ENCODE assay signal across 8 cellular contexts in genomic region chr4:147617173-147617840, GRCh38. TPM values are rescaled to one million over a fixed set of nuclear protein-coding genes. Genes with fewer than 3 reads are reported as not detected.
DNase-seq lines count a peak whose midpoint lies in the region; ATAC-seq and TF ChIP-seq lines count a peak whose summit lies in the region.

TSS of gene TMEM184C (plus strand) at chr4:147617397. CDS start at chr4:147617957, 560 bp downstream.

- H4K91ac ChIP-seq in IMR-90 (ENCODE audit: insufficient read depth, low read depth, low read length) = peak within 1 kb of the TSS; percentile 87

- TF ChIP-seq RAD21 in IMR-90 (IDR thresholded peaks at IDR 0.05; ENCODE audit: low read length) = no peak; the same call in none of the 2 replicates

- peak within 1 kb of the TSS; percentile 98 for H3K4me2 ChIP-seq in IMR-90 (ENCODE audit: low read depth, low read length)

- H3K4me3 ChIP-seq in IMR-90 (ENCODE audit: insufficient read depth, low read depth, low read length) = peak within 1 kb of the TSS; percentile 90

- H3K56ac ChIP-seq in IMR-90 (ENCODE audit: extremely low read depth, insufficient read depth, low read length) = peak within 1 kb of the TSS; percentile 74

- peak within 1 kb of the TSS; percentile 87 for H3K4ac ChIP-seq in IMR-90 (ENCODE audit: low read depth, low read length)

- H2AK9ac ChIP-seq in IMR-90 (replicated peaks; ENCODE audit: low read depth, low read length, poor library complexity) = peak within 1 kb of the TSS; percentile 91

- peak within 1 kb of the TSS; percentile 82 for H3K9ac ChIP-seq in IMR-90 (ENCODE audit: low read depth, low read length)

- H4K5ac ChIP-seq in IMR-90 (ENCODE audit: low read depth, low read length) = peak within 1 kb of the TSS; percentile 93

- ATAC-seq in GM21528 (IDR thresholded peaks at IDR 0.05; ENCODE audit: low FRiP score, unreplicated experiment) (peak; percentile 100), IMR-90 (ENCODE audit: low read depth) (peak; percentile 99)

- peak within 1 kb of the TSS; percentile 89 for H3K27ac ChIP-seq in IMR-90 (ENCODE audit: insufficient read depth, low read length)

- H3K14ac ChIP-seq in IMR-90 (replicated peaks; ENCODE audit: low read depth, low read length) = peak within 1 kb of the TSS; percentile 89

- peak within 1 kb of the TSS; percentile 65 for H2BK5ac ChIP-seq in IMR-90 (ENCODE audit: low read depth, low read length, poor library complexity, severe bottlenecking)

- H2BK15ac ChIP-seq in IMR-90 (ENCODE audit: low read depth, low read length) = no peak within 1 kb of the TSS; the same call in 2 of the 3 replicates

- 0% methylated on average over 21 of the region's 37 CpGs; no CpG with 5 or more reads in 1 of the 2 experiments for WGBS in IMR-90 (ENCODE audit: extremely low coverage in 2 of 2, insufficient read length in 1 of 2), 2 experiments

- peaks cover 2% of the 10 kb centered on the region; the same call in 1 of the 2 replicates for H3K4me1 ChIP-seq in IMR-90 (ENCODE audit: control insufficient read depth, insufficient read depth, low read length)

- CTCF ChIA-PET in IMR-90 (lab: Yijun Ruan, JAX) = interaction anchor here (0.8 to 0.9 kb wide), 2 partner anchors 12 to 20 kb away, joined by 3 read pairs; no protein-coding TSS in a partner anchor

- peaks cover 22 to 31% of the 10 kb centered on the region in 2 experiments for H3K79me1 ChIP-seq in IMR-90 (ENCODE audit: low read depth in 1 of 2, low read length in 2 of 2)

- peaks cover 8% of the 10 kb centered on the region for H3K36me3 ChIP-seq in IMR-90 (ENCODE audit: control insufficient read depth, insufficient read depth, low read length)

- peak within 1 kb of the TSS; percentile 95 for H3K23ac ChIP-seq in IMR-90 (ENCODE audit: low read depth, low read length)

- in situ Hi-C loops in IMR-90 (cut with MboI; ENCODE audit: low sequenced_read_pairs) = no loop called here

- TF ChIP-seq CTCF in IMR-90 (conservative IDR thresholded peaks at IDR 0.05; ENCODE audit: low read depth, low read length) = no peak

- BruUV-seq in IMR-90 (replicated peaks; lab: Mats Ljungman, UMichigan) = TSS peak; percentile 96

- intact Hi-C loops in IMR-90 (cut with micrococcal nuclease) = loop anchor here (5.0 kb wide), 1 partner anchor 250 kb away; no protein-coding TSS in a partner anchor

- H2AK5ac ChIP-seq in IMR-90 (ENCODE audit: low read depth, low read length) = peak within 1 kb of the TSS; percentile 42; the same call in 1 of the 2 replicates

- no peaks in the 10 kb centered on the region; the same call in 1 of the 2 replicates for H3K9me1 ChIP-seq in IMR-90 (ENCODE audit: insufficient read depth, low read length)

- POLR2A ChIA-PET in IMR-90 (lab: Charles Lee; ENCODE audit: unreplicated experiment) = interaction anchor here (1.0 kb wide), 1 partner anchor 67 kb away, joined by 5 read pairs; the partner anchor contains the start of gene PRMT9

- H4K8ac ChIP-seq in IMR-90 (ENCODE audit: low read depth in 2 of 2, low read length in 2 of 2) = peak within 1 kb of the TSS; percentile 80 to 95

- peak within 1 kb of the TSS; percentile 79 for H2BK120ac ChIP-seq in IMR-90 (ENCODE audit: low read depth, low read length)

- dilution Hi-C loops in IMR-90 (cut with HindIII; ENCODE audit: low sequenced_read_pairs, unreplicated experiment) = no loop called here

- TF ChIP-seq POLR2A in IMR-90 (IDR thresholded peaks at IDR 0.05; ENCODE audit: low read depth, low read length) = peak; percentile 75

- peak within 1 kb of the TSS; percentile 99 for H2AFZ ChIP-seq in IMR-90 (replicated peaks; ENCODE audit: low read length, poor library complexity)

- no peaks in the 10 kb centered on the region for H3K9me3 ChIP-seq in IMR-90 (ENCODE audit: control insufficient read depth, insufficient read depth, low read length)

- DNase-seq in DMS 273 (lab: John Stamatoyannopoulos, UW; ENCODE audit: unreplicated experiment) (peak; percentile 97), IMR-90 (peak; percentile 93), OCI-M1 (lab: John Stamatoyannopoulos, UW) (peak; percentile 99), activated T-cell treated with anti-CD3 and anti-CD28 coated beads for 24 hours (ENCODE audit: low read depth) (peak; percentile 98), epidermal melanocyte (ENCODE audit: insufficient read length, low spot score) (peak; percentile 92), middle frontal gyrus (ENCODE audit: extremely low spot score, low spot score) (peak; percentile 95)
- peak; percentile 98 to 99 for DNase-seq in stimulated activated CD8-positive, alpha-beta memory T cell treated with anti-CD3 and anti-CD28 coated beads, Interleukin-2, amount 100 ng/mL, for 48 hours (ENCODE audit: low read depth in 2 of 2)

- no peak within 1 kb of the TSS for H2BK20ac ChIP-seq in IMR-90 (ENCODE audit: low read depth, low read length)

- H3K18ac ChIP-seq in IMR-90 (ENCODE audit: low read depth, low read length) = peak within 1 kb of the TSS; percentile 59

- no peaks in the 10 kb centered on the region for H4K20me1 ChIP-seq in IMR-90 (ENCODE audit: insufficient read depth, low read length)

- no peaks in the 10 kb centered on the region for H3K27me3 ChIP-seq in IMR-90 (ENCODE audit: control insufficient read depth, insufficient read depth, low read length)

TF ChIP-seq in IMR-90, 13 proteins besides CTCF, POLR2A, EP300 and RAD21:
- peak; percentile 28; the same call in 1 of the 2 replicates for TF ChIP-seq MAZ (IDR thresholded peaks at IDR 0.05; ENCODE audit: borderline replicate concordance, low read depth, low read length)
- TF ChIP-seq RFX5 (IDR thresholded peaks at IDR 0.05; ENCODE audit: low read depth, low read length) = no peak
- no peak for TF ChIP-seq SMC3 (IDR thresholded peaks at IDR 0.05; ENCODE audit: low read depth, low read length)
- peak; percentile 78 for TF ChIP-seq CEBPB (IDR thresholded peaks at IDR 0.05; ENCODE audit: low read depth, low read length)
- TF ChIP-seq USF2 (IDR thresholded peaks at IDR 0.05; ENCODE audit: low read depth, low read length) = peak; percentile 59
- no peak for TF ChIP-seq ELK1 (IDR thresholded peaks at IDR 0.05; ENCODE audit: borderline replicate concordance, low read depth, low read length)
- peak; percentile 25 for TF ChIP-seq RCOR1 (IDR thresholded peaks at IDR 0.05; ENCODE audit: insufficient replicate concordance, low read length)
- TF ChIP-seq BHLHE40 (IDR thresholded peaks at IDR 0.05; ENCODE audit: low read depth, low read length) = peak; percentile 62; the same call in 1 of the 2 replicates
TF ChIP-seq in IMR-90: peak in this region for 5.

RNA-seq across cellular contexts. Expression of gene TMEM184C, which starts in this region (rescaled TPM):
- 67.6 and 71.7 TPM in 2 replicates for total RNA-seq in IMR-90 (2012; rRNA removed)
- polyA plus RNA-seq in IMR-90 (2012; rRNA removed) = 13.5 and 17.4 TPM in 2 replicates
- 12.7 TPM in 2 replicates for polyA plus RNA-seq in IMR-90 (2012; cell fraction: cytosol; rRNA removed)
- 5.8 and 14.3 TPM in 2 replicates for polyA plus RNA-seq in IMR-90 (2012; cell fraction: nucleus; rRNA removed; ENCODE audit: low replicate concordance)

Comparison
In these comparisons a context has a peak if more than half of its experiments do, and no peak if none do; other contexts are left out.
1. Peak in every context shown above with its lines: DNase-seq, ATAC-seq, H3K4me3 ChIP-seq and H3K27ac ChIP-seq.